ENCODE assay signal across 2 cellular contexts in the genomic region with DNA sequence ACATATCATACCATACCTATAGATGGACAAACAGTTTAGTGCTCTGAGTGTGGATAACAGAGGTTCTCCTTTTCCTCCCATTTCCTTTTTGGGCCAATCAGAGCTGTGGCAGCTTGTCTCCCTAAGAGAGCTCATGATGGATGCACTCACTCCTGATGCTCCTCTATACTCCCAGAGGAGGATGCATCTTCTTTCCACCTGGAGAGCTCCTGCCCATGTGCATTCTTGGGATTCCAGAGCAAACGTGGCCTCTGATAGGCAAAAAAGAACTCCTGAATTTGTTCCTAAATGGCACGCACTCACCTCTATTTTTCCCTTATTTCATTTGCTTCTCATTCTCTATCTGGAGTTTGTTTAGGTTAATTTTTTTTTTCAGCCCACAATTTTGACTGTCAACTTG.
TF ChIP-seq lines count a peak whose summit lies in the region.

No MANE protein-coding gene starts in this region.

TF ChIP-seq in GM23338, 12 proteins besides CTCF, POLR2A, EP300 and RAD21:
- TF ChIP-seq, protein P1, sequence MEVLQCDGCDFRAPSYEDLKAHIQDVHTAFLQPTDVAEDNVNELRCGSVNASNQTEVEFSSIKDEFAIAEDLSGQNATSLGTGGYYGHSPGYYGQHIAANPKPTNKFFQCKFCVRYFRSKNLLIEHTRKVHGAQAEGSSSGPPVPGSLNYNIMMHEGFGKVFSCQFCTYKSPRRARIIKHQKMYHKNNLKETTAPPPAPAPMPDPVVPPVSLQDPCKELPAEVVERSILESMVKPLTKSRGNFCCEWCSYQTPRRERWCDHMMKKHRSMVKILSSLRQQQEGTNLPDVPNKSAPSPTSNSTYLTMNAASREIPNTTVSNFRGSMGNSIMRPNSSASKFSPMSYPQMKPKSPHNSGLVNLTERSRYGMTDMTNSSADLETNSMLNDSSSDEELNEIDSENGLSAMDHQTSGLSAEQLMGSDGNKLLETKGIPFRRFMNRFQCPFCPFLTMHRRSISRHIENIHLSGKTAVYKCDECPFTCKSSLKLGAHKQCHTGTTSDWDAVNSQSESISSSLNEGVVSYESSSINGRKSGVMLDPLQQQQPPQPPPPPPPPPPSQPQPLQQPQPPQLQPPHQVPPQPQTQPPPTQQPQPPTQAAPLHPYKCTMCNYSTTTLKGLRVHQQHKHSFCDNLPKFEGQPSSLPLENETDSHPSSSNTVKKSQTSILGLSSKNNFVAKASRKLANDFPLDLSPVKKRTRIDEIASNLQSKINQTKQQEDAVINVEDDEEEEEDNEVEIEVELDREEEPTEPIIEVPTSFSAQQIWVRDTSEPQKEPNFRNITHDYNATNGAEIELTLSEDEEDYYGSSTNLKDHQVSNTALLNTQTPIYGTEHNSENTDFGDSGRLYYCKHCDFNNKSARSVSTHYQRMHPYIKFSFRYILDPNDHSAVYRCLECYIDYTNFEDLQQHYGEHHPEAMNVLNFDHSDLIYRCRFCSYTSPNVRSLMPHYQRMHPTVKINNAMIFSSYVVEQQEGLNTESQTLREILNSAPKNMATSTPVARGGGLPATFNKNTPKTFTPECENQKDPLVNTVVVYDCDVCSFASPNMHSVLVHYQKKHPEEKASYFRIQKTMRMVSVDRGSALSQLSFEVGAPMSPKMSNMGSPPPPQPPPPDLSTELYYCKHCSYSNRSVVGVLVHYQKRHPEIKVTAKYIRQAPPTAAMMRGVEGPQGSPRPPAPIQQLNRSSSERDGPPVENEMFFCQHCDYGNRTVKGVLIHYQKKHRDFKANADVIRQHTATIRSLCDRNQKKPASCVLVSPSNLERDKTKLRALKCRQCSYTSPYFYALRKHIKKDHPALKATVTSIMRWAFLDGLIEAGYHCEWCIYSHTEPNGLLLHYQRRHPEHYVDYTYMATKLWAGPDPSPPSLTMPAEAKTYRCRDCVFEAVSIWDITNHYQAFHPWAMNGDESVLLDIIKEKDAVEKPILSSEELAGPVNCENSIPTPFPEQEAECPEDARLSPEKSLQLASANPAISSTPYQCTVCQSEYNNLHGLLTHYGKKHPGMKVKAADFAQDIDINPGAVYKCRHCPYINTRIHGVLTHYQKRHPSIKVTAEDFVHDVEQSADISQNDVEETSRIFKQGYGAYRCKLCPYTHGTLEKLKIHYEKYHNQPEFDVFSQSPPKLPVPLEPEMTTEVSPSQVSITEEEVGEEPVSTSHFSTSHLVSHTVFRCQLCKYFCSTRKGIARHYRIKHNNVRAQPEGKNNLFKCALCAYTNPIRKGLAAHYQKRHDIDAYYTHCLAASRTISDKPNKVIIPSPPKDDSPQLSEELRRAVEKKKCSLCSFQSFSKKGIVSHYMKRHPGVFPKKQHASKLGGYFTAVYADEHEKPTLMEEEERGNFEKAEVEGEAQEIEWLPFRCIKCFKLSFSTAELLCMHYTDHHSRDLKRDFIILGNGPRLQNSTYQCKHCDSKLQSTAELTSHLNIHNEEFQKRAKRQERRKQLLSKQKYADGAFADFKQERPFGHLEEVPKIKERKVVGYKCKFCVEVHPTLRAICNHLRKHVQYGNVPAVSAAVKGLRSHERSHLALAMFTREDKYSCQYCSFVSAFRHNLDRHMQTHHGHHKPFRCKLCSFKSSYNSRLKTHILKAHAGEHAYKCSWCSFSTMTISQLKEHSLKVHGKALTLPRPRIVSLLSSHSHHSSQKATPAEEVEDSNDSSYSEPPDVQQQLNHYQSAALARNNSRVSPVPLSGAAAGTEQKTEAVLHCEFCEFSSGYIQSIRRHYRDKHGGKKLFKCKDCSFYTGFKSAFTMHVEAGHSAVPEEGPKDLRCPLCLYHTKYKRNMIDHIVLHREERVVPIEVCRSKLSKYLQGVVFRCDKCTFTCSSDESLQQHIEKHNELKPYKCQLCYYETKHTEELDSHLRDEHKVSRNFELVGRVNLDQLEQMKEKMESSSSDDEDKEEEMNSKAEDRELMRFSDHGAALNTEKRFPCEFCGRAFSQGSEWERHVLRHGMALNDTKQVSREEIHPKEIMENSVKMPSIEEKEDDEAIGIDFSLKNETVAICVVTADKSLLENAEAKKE (CRISPR knock-in tag; IDR thresholded peaks at IDR 0.05), result peak; percentile 97
- TF ChIP-seq NANOG (IDR thresholded peaks at IDR 0.05; ENCODE audit: borderline replicate concordance) (no peak), CREB1 (CRISPR knock-in tag; IDR thresholded peaks at IDR 0.05; ENCODE audit: low read depth) (no peak)

TF ChIP-seq in WTC11, 78 proteins besides CTCF, POLR2A, EP300 and RAD21 (continued from another document):
- TF ChIP-seq, protein P2, sequence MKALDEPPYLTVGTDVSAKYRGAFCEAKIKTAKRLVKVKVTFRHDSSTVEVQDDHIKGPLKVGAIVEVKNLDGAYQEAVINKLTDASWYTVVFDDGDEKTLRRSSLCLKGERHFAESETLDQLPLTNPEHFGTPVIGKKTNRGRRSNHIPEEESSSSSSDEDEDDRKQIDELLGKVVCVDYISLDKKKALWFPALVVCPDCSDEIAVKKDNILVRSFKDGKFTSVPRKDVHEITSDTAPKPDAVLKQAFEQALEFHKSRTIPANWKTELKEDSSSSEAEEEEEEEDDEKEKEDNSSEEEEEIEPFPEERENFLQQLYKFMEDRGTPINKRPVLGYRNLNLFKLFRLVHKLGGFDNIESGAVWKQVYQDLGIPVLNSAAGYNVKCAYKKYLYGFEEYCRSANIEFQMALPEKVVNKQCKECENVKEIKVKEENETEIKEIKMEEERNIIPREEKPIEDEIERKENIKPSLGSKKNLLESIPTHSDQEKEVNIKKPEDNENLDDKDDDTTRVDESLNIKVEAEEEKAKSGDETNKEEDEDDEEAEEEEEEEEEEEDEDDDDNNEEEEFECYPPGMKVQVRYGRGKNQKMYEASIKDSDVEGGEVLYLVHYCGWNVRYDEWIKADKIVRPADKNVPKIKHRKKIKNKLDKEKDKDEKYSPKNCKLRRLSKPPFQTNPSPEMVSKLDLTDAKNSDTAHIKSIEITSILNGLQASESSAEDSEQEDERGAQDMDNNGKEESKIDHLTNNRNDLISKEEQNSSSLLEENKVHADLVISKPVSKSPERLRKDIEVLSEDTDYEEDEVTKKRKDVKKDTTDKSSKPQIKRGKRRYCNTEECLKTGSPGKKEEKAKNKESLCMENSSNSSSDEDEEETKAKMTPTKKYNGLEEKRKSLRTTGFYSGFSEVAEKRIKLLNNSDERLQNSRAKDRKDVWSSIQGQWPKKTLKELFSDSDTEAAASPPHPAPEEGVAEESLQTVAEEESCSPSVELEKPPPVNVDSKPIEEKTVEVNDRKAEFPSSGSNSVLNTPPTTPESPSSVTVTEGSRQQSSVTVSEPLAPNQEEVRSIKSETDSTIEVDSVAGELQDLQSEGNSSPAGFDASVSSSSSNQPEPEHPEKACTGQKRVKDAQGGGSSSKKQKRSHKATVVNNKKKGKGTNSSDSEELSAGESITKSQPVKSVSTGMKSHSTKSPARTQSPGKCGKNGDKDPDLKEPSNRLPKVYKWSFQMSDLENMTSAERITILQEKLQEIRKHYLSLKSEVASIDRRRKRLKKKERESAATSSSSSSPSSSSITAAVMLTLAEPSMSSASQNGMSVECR (CRISPR knock-in tag; IDR thresholded peaks at IDR 0.05; ENCODE audit: borderline replicate concordance), result no peak
- TF ChIP-seq NR3C1 (CRISPR knock-in tag; conservative IDR thresholded peaks at IDR 0.05; ENCODE audit: low read depth) (no peak), ZNF396 (CRISPR knock-in tag; IDR thresholded peaks at IDR 0.05; ENCODE audit: borderline replicate concordance) (no peak), EMX1 (CRISPR knock-in tag; IDR thresholded peaks at IDR 0.05) (no peak)
- TF ChIP-seq, protein P3, sequence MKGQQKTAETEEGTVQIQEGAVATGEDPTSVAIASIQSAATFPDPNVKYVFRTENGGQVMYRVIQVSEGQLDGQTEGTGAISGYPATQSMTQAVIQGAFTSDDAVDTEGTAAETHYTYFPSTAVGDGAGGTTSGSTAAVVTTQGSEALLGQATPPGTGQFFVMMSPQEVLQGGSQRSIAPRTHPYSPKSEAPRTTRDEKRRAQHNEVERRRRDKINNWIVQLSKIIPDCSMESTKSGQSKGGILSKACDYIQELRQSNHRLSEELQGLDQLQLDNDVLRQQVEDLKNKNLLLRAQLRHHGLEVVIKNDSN (CRISPR knock-in tag; IDR thresholded peaks at IDR 0.05), result no peak
